In genomic region chr2:11742702-11743530, GRCh38 we compare ENCODE assay signal across 14 cellular contexts. TPM values are rescaled to one million over a fixed set of nuclear protein-coding genes. Genes with fewer than 3 reads are reported as not detected.
DNase-seq lines count a peak whose midpoint lies in the region; ATAC-seq, FAIRE-seq and TF ChIP-seq lines count a peak whose summit lies in the region.
"Had no signal": no experiment of that assay in that cellular context is flagged by ENCODE, and none has a peak within 500 bp of the region (broad histone marks: within the 10 kb centered on the region; RNA-seq: fewer than 3 reads in every experiment).

No MANE protein-coding gene starts in this region.

- H3K4me1 Mint-ChIP-seq in activated CD4-positive, alpha-beta memory T cell treated with anti-CD3 and anti-CD28 coated beads for 36 hours (ENCODE audit: low read depth): peaks cover 49% of the 10 kb centered on the region
- peaks cover 45% of the 10 kb centered on the region for H3K4me1 Mint-ChIP-seq in activated CD4-positive, alpha-beta memory T cell treated with anti-CD3 and anti-CD28 coated beads, Interleukin-2, amount 10 ng/mL, durations not matched to agents 7 days and 5 days
- H3K4me1 Mint-ChIP-seq in stimulated activated memory B cell treated with anti-CD40 and anti-IgM and Interleukin-4, amounts not matched to agents 10 μg/mL and 1 μg/mL and 100 μg/mL, for 72 hours: peaks cover 42% of the 10 kb centered on the region

- H3K36me3 Mint-ChIP-seq in activated CD4-positive, alpha-beta memory T cell treated with anti-CD3 and anti-CD28 coated beads for 36 hours: peaks cover 2% of the 10 kb centered on the region
- H3K36me3 Mint-ChIP-seq in activated CD4-positive, alpha-beta memory T cell treated with anti-CD3 and anti-CD28 coated beads, Interleukin-2, amount 10 ng/mL, durations not matched to agents 7 days and 5 days (ENCODE audit: low read depth): peaks cover 9% of the 10 kb centered on the region
- H3K36me3 Mint-ChIP-seq in stimulated activated memory B cell treated with anti-CD40 and anti-IgM and Interleukin-4, amounts not matched to agents 10 μg/mL and 1 μg/mL and 100 μg/mL, for 72 hours: peaks cover 4% of the 10 kb centered on the region

- no peaks in the 10 kb centered on the region for H4K20me1 ChIP-seq in fibroblast of lung (ENCODE audit: control insufficient read depth, extremely low read depth, insufficient read depth, low read length)

- intact Hi-C loops in activated CD4-positive, alpha-beta memory T cell treated with anti-CD3 and anti-CD28 coated beads for 36 hours (cut with micrococcal nuclease): loop anchor here (10.0 kb wide), 1 partner anchor 278 kb away; the partner anchor contains the start of gene E2F6
- intact Hi-C loops in Panc1 (cut with micrococcal nuclease; ENCODE audit: unreplicated experiment): no loop called here

- CTCF ChIA-PET in activated CD4-positive, alpha-beta memory T cell treated with anti-CD3 and anti-CD28 coated beads for 36 hours (lab: Charles Lee): interaction anchor here (1.0 to 14.8 kb wide), 6 partner anchors 11 to 161 kb away, joined by 3 to 242 read pairs (median 15); no protein-coding TSS in a partner anchor
- CTCF ChIA-PET in activated CD4-positive, alpha-beta memory T cell treated with anti-CD3 and anti-CD28 coated beads, Interleukin-2, amount 10 ng/mL, durations not matched to agents 7 days and 5 days (lab: Charles Lee): interaction anchor here (1.6 to 6.2 kb wide), 8 partner anchors 10 to 50 kb away, joined by 5 to 75 read pairs (median 16); no protein-coding TSS in a partner anchor
- CTCF ChIA-PET in Panc1 (lab: Charles Lee): interaction anchor here (0.6 to 1.3 kb wide), 3 partner anchors 42 to 56 kb away, joined by 4 to 12 read pairs (median 8); no protein-coding TSS in a partner anchor

- POLR2A ChIA-PET in activated CD4-positive, alpha-beta memory T cell treated with anti-CD3 and anti-CD28 coated beads for 36 hours (lab: Charles Lee): interaction anchor here (1.0 to 2.2 kb wide), 2 partner anchors 11 to 13 kb away, joined by 3 to 25 read pairs; no protein-coding TSS in a partner anchor
- POLR2A ChIA-PET in activated CD4-positive, alpha-beta memory T cell treated with anti-CD3 and anti-CD28 coated beads, Interleukin-2, amount 10 ng/mL, durations not matched to agents 7 days and 5 days (lab: Charles Lee): interaction anchor here (0.9 to 4.8 kb wide), 6 partner anchors 9 to 977 kb away, joined by 3 to 39 read pairs (median 11); no protein-coding TSS in a partner anchor
- POLR2A ChIA-PET in Panc1 (lab: Charles Lee): interaction anchor here (1.2 kb wide), 1 partner anchor 10 kb away, joined by 5 read pairs; no protein-coding TSS in a partner anchor

- H2AFZ ChIP-seq in fibroblast of lung (ENCODE audit: low read length): no peak overlapping the region

- no peak overlapping the region for H3K4me3 Mint-ChIP-seq in activated CD4-positive, alpha-beta memory T cell treated with anti-CD3 and anti-CD28 coated beads for 36 hours
- no peak overlapping the region for H3K4me3 Mint-ChIP-seq in activated CD4-positive, alpha-beta memory T cell treated with anti-CD3 and anti-CD28 coated beads, Interleukin-2, amount 10 ng/mL, durations not matched to agents 7 days and 5 days
- H3K4me3 Mint-ChIP-seq in stimulated activated memory B cell treated with anti-CD40 and anti-IgM and Interleukin-4, amounts not matched to agents 10 μg/mL and 1 μg/mL and 100 μg/mL, for 72 hours: no peak overlapping the region

- ATAC-seq in Panc1: no peak
- ATAC-seq in stimulated activated memory B cell treated with anti-CD40 and anti-IgM and Interleukin-4, amounts not matched to agents 10 μg/mL and 1 μg/mL and 100 μg/mL, for 72 hours: no peak
- ATAC-seq: pancreas had no signal

- no peaks in the 10 kb centered on the region for H3K9me3 Mint-ChIP-seq in activated CD4-positive, alpha-beta memory T cell treated with anti-CD3 and anti-CD28 coated beads for 36 hours
- no peaks in the 10 kb centered on the region for H3K9me3 Mint-ChIP-seq in activated CD4-positive, alpha-beta memory T cell treated with anti-CD3 and anti-CD28 coated beads, Interleukin-2, amount 10 ng/mL, durations not matched to agents 7 days and 5 days
- no peaks in the 10 kb centered on the region for H3K9me3 Mint-ChIP-seq in stimulated activated memory B cell treated with anti-CD40 and anti-IgM and Interleukin-4, amounts not matched to agents 10 μg/mL and 1 μg/mL and 100 μg/mL, for 72 hours
- H3K9me3 Mint-ChIP-seq: activated T-cell treated with anti-CD3 and anti-CD28 coated beads, Interleukin-2, amount 50 U/mL, for 72 hours had no signal

- H3K9ac ChIP-seq in fibroblast of lung (ENCODE audit: insufficient read depth, low read length): no peak overlapping the region

- no peak for FAIRE-seq in GM19239 (lab: Jason Lieb, UNC)
- FAIRE-seq: pancreas had no signal

- no peaks in the 10 kb centered on the region for H3K27me3 ChIP-seq in Panc1 (ENCODE audit: control insufficient read depth, insufficient read depth, low read length)
- no peaks in the 10 kb centered on the region for H3K27me3 ChIP-seq in fibroblast of lung (ENCODE audit: control insufficient read depth, insufficient read depth, low read length)
- H3K27me3 ChIP-seq: dorsolateral prefrontal cortex, pancreas had no signal

- H3K9me3 ChIP-seq in Panc1 (ENCODE audit: control insufficient read depth, insufficient read depth, low read depth, low read length) (no peaks in the 10 kb centered on the region), fibroblast of lung (ENCODE audit: control insufficient read depth, insufficient read depth, low read depth, low read length) (no peaks in the 10 kb centered on the region)
- H3K9me3 ChIP-seq: pancreas, thoracic aorta had no signal

- 0 out of 4 replicates have a peak overlapping the region, but pooled peaks of 1 of the 2 experiments have one; percentile 4 for H3K4me3 ChIP-seq in Panc1 (ENCODE audit: low read depth in 2 of 2, low read length in 2 of 2)
- H3K4me3 ChIP-seq in fibroblast of lung (replicated peaks in 1 of 4; ENCODE audit: control extremely low read depth in 1 of 4, insufficient read depth in 1 of 4, low read depth in 3 of 4, low read length in 4 of 4): no peak overlapping the region
- H3K4me3 ChIP-seq: pancreas, thoracic aorta had no signal

- H3K27me3 Mint-ChIP-seq in activated CD4-positive, alpha-beta memory T cell treated with anti-CD3 and anti-CD28 coated beads for 36 hours: no peaks in the 10 kb centered on the region
- no peaks in the 10 kb centered on the region for H3K27me3 Mint-ChIP-seq in activated CD4-positive, alpha-beta memory T cell treated with anti-CD3 and anti-CD28 coated beads, Interleukin-2, amount 10 ng/mL, durations not matched to agents 7 days and 5 days
- H3K27me3 Mint-ChIP-seq in stimulated activated memory B cell treated with anti-CD40 and anti-IgM and Interleukin-4, amounts not matched to agents 10 μg/mL and 1 μg/mL and 100 μg/mL, for 72 hours: no peaks in the 10 kb centered on the region

- no peak for TF ChIP-seq CTCF in Panc1 (IDR thresholded peaks at IDR 0.05)
- TF ChIP-seq CTCF in fibroblast of lung (conservative IDR thresholded peaks at IDR 0.05 in 1 of 2, IDR thresholded peaks at IDR 0.05 in 1 of 2; ENCODE audit: low read depth in 1 of 2, low read length in 2 of 2): no peak
- TF ChIP-seq CTCF in GM20000 (IDR thresholded peaks at IDR 0.05; ENCODE audit: extremely low read depth, missing control alignments): no peak

- peak overlapping the region; percentile 49 for H3K27ac Mint-ChIP-seq in activated CD4-positive, alpha-beta memory T cell treated with anti-CD3 and anti-CD28 coated beads for 36 hours
- H3K27ac Mint-ChIP-seq in activated CD4-positive, alpha-beta memory T cell treated with anti-CD3 and anti-CD28 coated beads, Interleukin-2, amount 10 ng/mL, durations not matched to agents 7 days and 5 days: no peak overlapping the region
- peak overlapping the region; percentile 85 for H3K27ac Mint-ChIP-seq in stimulated activated memory B cell treated with anti-CD40 and anti-IgM and Interleukin-4, amounts not matched to agents 10 μg/mL and 1 μg/mL and 100 μg/mL, for 72 hours

- in situ Hi-C loops in Panc1 (cut with HindIII; ENCODE audit: low pct_unique_long_range_greater_than_20kb, low sequenced_read_pairs): no loop called here

- H3K27ac ChIP-seq in Panc1 (ENCODE audit: low read length) (peak overlapping the region; percentile 96), fibroblast of lung (ENCODE audit: insufficient read depth, low read length) (peak overlapping the region; percentile 4)

- H3K4me2 ChIP-seq in fibroblast of lung (ENCODE audit: extremely low read depth, insufficient read depth, low read length): no peak overlapping the region

- DNase-seq in activated CD4-positive, alpha-beta memory T cell treated with anti-CD3 and anti-CD28 coated beads for 36 hours: no peak
- DNase-seq in activated CD4-positive, alpha-beta memory T cell treated with anti-CD3 and anti-CD28 coated beads, Interleukin-2, amount 10 ng/mL, durations not matched to agents 7 days and 5 days: no peak
- no peak for DNase-seq in Panc1 (ENCODE audit: low read depth, low spot score)
- DNase-seq in fibroblast of lung (ENCODE audit: low read depth in 2 of 2): no peak
- no peak for DNase-seq in GM20000 (ENCODE audit: low spot score)
- DNase-seq in T-helper 9 cell: no peak
- no peak for DNase-seq in GM19239 (ENCODE audit: insufficient read length, low spot score)
- DNase-seq: activated T-cell treated with anti-CD3 and anti-CD28 coated beads, Interleukin-2, amount 50 U/mL, for 72 hours; anterior cingulate cortex; dorsolateral prefrontal cortex; NCI-H146 had no signal

- H3K4me1 ChIP-seq in Panc1 (ENCODE audit: control insufficient read depth, insufficient read depth, low read length): peaks cover 50% of the 10 kb centered on the region
- H3K4me1 ChIP-seq in fibroblast of lung (ENCODE audit: control insufficient read depth, extremely low read depth, insufficient read depth, low read length): peaks cover 25% of the 10 kb centered on the region

- H3K36me3 ChIP-seq in Panc1 (ENCODE audit: control insufficient read depth, insufficient read depth, low read length) (no peaks in the 10 kb centered on the region; the same call in 1 of the 2 replicates), fibroblast of lung (ENCODE audit: control insufficient read depth, insufficient read depth, low read length) (no peaks in the 10 kb centered on the region)
- H3K36me3 ChIP-seq: pancreas, thoracic aorta had no signal

- no TSS peak for BruUV-seq in Panc1 (replicated peaks; lab: Mats Ljungman, UMichigan)

- peaks cover 13% of the 10 kb centered on the region for H3K79me2 ChIP-seq in fibroblast of lung (ENCODE audit: control insufficient read depth, insufficient read depth, low read length)

RNA-seq across cellular contexts. Expression of gene LPIN1, which starts 3.5 kb away (rescaled TPM):
- 10 to 100 TPM; 41.1 to 48.0 TPM for total RNA-seq in activated CD4-positive, alpha-beta memory T cell treated with anti-CD3 and anti-CD28 coated beads for 36 hours
- total RNA-seq in activated CD4-positive, alpha-beta memory T cell treated with anti-CD3 and anti-CD28 coated beads, Interleukin-2, amount 10 ng/mL, durations not matched to agents 7 days and 5 days: 10 to 100 TPM; 54.0 to 57.8 TPM
- total RNA-seq in Panc1 (2021; ENCODE audit: unreplicated experiment) (51.8 TPM), fibroblast of lung (149 and 205 TPM in 2 replicates)
- polyA plus RNA-seq in Panc1 (2012; ENCODE audit: insufficient read length): 23.0 TPM
- 87.8 and 97.4 TPM in 2 replicates for polyA plus RNA-seq in fibroblast of lung
- 48.3 and 50.4 TPM in 2 replicates for polyA plus RNA-seq in fibroblast of lung (2012)
- polyA minus RNA-seq in fibroblast of lung (ENCODE audit: low replicate concordance): 35.1 and 63.6 TPM in 2 replicates
